ENCODE assay signal across 26 cellular contexts in the genomic region with DNA sequence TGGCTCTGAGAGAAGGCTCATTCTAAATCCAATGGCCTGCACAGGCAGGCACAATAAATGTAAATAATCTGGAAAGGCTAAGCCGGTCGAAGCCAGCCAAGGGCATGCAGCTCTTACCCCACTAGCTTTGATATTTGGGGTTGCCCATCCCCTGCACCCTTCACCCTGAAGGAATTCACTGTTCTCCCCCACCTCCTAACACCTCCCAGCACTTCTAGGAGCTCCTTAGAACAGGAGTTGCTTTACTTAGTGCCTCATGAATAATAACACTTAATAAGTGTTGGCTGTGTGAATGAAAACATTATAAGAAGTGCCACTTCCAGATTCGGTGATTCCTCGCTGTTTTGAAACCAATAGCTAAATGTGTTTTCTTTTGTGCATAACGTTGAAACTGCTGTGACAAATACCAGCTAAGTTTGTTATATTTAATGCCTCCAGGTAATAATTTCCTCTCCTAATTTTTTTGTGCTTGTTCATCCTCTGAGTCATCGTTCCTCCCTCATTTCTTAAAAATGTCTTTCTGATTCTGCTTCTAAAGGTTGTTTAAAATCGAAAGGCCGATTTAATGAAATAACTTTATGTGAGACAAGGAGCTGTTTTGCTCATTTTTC.
DNase-seq lines count a peak whose midpoint lies in the region; ATAC-seq and TF ChIP-seq lines count a peak whose summit lies in the region.
"Had no signal": no experiment of that assay in that cellular context is flagged by ENCODE, and none has a peak within 500 bp of the region (broad histone marks: within the 10 kb centered on the region; RNA-seq: fewer than 3 reads in every experiment).

No MANE protein-coding gene starts in this region.

- intact Hi-C loops in HCT116 (cut with micrococcal nuclease): no loop called here

- POLR2A ChIA-PET in HCT116 (lab: Charles Lee): no interaction called here
- POLR2A ChIA-PET in activated CD4-positive, alpha-beta memory T cell treated with anti-CD3 and anti-CD28 coated beads, Interleukin-2, amount 10 ng/mL, durations not matched to agents 7 days and 5 days (lab: Charles Lee): no interaction called here

- H3K4me1 Mint-ChIP-seq in activated CD4-positive, alpha-beta memory T cell treated with anti-CD3 and anti-CD28 coated beads, Interleukin-2, amount 10 ng/mL, durations not matched to agents 7 days and 5 days: no peaks in the 10 kb centered on the region
- H3K4me1 Mint-ChIP-seq: activated naive CD8-positive, alpha-beta T cell treated with anti-CD3 and anti-CD28 coated beads, Interleukin-2, amount 10 ng/mL, durations not matched to agents 7 days and 5 days; natural killer cell had no signal

- H4K20me1 ChIP-seq in HCT116 (ENCODE audit: insufficient read depth): no peaks in the 10 kb centered on the region
- H4K20me1 ChIP-seq: BLaER1 had no signal

- no peaks in the 10 kb centered on the region for H3K36me3 Mint-ChIP-seq in activated CD4-positive, alpha-beta memory T cell treated with anti-CD3 and anti-CD28 coated beads, Interleukin-2, amount 10 ng/mL, durations not matched to agents 7 days and 5 days (ENCODE audit: low read depth)
- H3K36me3 Mint-ChIP-seq: activated naive CD8-positive, alpha-beta T cell treated with anti-CD3 and anti-CD28 coated beads, Interleukin-2, amount 10 ng/mL, durations not matched to agents 7 days and 5 days; natural killer cell had no signal

- TF ChIP-seq POLR2A in HCT116 (IDR thresholded peaks at IDR 0.05; ENCODE audit: borderline replicate concordance, extremely low read depth, insufficient read depth, insufficient read length): no peak

- H3K4me3 Mint-ChIP-seq in activated CD4-positive, alpha-beta memory T cell treated with anti-CD3 and anti-CD28 coated beads, Interleukin-2, amount 10 ng/mL, durations not matched to agents 7 days and 5 days: no peak overlapping the region
- H3K4me3 Mint-ChIP-seq: activated CD8-positive, alpha-beta T cell treated with anti-CD3 and anti-CD28 coated beads for 36 hours; activated naive CD8-positive, alpha-beta T cell treated with anti-CD3 and anti-CD28 coated beads, Interleukin-2, amount 10 ng/mL, durations not matched to agents 7 days and 5 days; natural killer cell had no signal

- H3K9me2 ChIP-seq in HCT116 (ENCODE audit: insufficient read depth): no peaks in the 10 kb centered on the region

- no peak for TF ChIP-seq RAD21 in HCT116 (IDR thresholded peaks at IDR 0.05; ENCODE audit: low read depth)

- H3K9ac ChIP-seq in HCT116 (ENCODE audit: low read length): no peak overlapping the region
- H3K9ac ChIP-seq: BLaER1 had no signal

- DNase-seq in HCT116 (ENCODE audit: low read depth, low spot score): no peak
- DNase-seq in RWPE2 (ENCODE audit: low spot score): no peak
- DNase-seq in epithelial cell of esophagus (ENCODE audit: low read depth): peak; percentile 66
- DNase-seq in renal cortical epithelial cell (ENCODE audit: low read depth): peak; percentile 58
- DNase-seq in activated gamma-delta T cell treated with Interleukin-2 at 50 U/mL for 16 hours: no peak
- no peak for DNase-seq in activated CD4-positive, alpha-beta memory T cell treated with anti-CD3 and anti-CD28 coated beads, Interleukin-2, amount 10 ng/mL, durations not matched to agents 7 days and 5 days
- DNase-seq in activated CD8-positive, alpha-beta memory T cell treated with anti-CD3 and anti-CD28 coated beads, Interleukin-2, amount 50 U/mL, for 48 hours: no peak
- DNase-seq: activated CD4-positive, CD25-positive, alpha-beta regulatory T cell treated with anti-CD3 and anti-CD28 coated beads, Interleukin-2, amount 50 U/mL, for 72 hours; activated CD8-positive, alpha-beta T cell treated with anti-CD3 and anti-CD28 coated beads for 36 hours; activated effector memory CD4-positive, alpha-beta T cell treated with Interleukin-2 at 50 U/mL for 16 hours; activated naive CD8-positive, alpha-beta T cell treated with anti-CD3 and anti-CD28 coated beads, Interleukin-2, amount 10 ng/mL, durations not matched to agents 7 days and 5 days; activated T-cell treated with anti-CD3 and anti-CD28 coated beads for 4 hours; cerebellar nuclear complex; GDM1; islet precursor cell; natural killer cell; NCI-H1092 treated with DMSO at 0.1 percent for 48 hours; NCI-H187; NCI-H2171; NCI-H524; NK-92 treated with Interleukin-12 subunit alpha and Interleukin-12 subunit beta, amount 100 ng/mL, for 24 hours; Peyer's patch; stimulated activated CD4-positive, alpha-beta T cell treated with anti-CD3 and anti-CD28 coated beads, Interleukin-1b, Interleukin-23, amount 100 ng/mL, for 48 hours; tibial artery had no signal

- no TSS peak for BruUV-seq in HCT116 (replicated peaks; lab: Mats Ljungman, UMichigan)

- H3K4me1 ChIP-seq in HCT116 (ENCODE audit: control insufficient read depth in 1 of 2, insufficient read depth in 2 of 2, low read length in 2 of 2) (peaks cover 0 to 18% of the 10 kb centered on the region in 2 experiments; a peak in 3 of 4 replicates), RWPE2 (ENCODE audit: insufficient read depth, poor library complexity, severe bottlenecking) (peaks cover 23% of the 10 kb centered on the region)
- H3K4me1 ChIP-seq: BLaER1, Peyer's patch, tibial artery had no signal

- ATAC-seq in HCT116: no peak
- peak; percentile 69 for ATAC-seq in RWPE2 (ENCODE audit: low read depth)
- ATAC-seq: activated CD8-positive, alpha-beta T cell treated with anti-CD3 and anti-CD28 coated beads for 36 hours; natural killer cell had no signal

- no peaks in the 10 kb centered on the region for H3K79me2 ChIP-seq in HCT116 (ENCODE audit: insufficient read depth, low read length)

- H3K4me2 ChIP-seq in HCT116 (ENCODE audit: low read length): peak overlapping the region; percentile 40
- H3K4me2 ChIP-seq: BLaER1, smooth muscle cell had no signal

- peaks cover 3% of the 10 kb centered on the region for H3K27me3 Mint-ChIP-seq in activated CD4-positive, alpha-beta memory T cell treated with anti-CD3 and anti-CD28 coated beads, Interleukin-2, amount 10 ng/mL, durations not matched to agents 7 days and 5 days

- H3K36me3 ChIP-seq in HCT116 (ENCODE audit: control insufficient read depth in 1 of 2, insufficient read depth in 2 of 2, low read length in 2 of 2) (no peaks in the 10 kb centered on the region), RWPE2 (ENCODE audit: low read depth) (no peaks in the 10 kb centered on the region)
- H3K36me3 ChIP-seq: BLaER1, Peyer's patch, tibial artery had no signal

- H3K9me3 Mint-ChIP-seq in activated CD4-positive, alpha-beta memory T cell treated with anti-CD3 and anti-CD28 coated beads, Interleukin-2, amount 10 ng/mL, durations not matched to agents 7 days and 5 days: no peaks in the 10 kb centered on the region
- H3K9me3 Mint-ChIP-seq: activated CD8-positive, alpha-beta T cell treated with anti-CD3 and anti-CD28 coated beads for 36 hours; activated naive CD8-positive, alpha-beta T cell treated with anti-CD3 and anti-CD28 coated beads, Interleukin-2, amount 10 ng/mL, durations not matched to agents 7 days and 5 days; natural killer cell had no signal

- H3K27ac ChIP-seq in HCT116 (ENCODE audit: low read depth, low read length) (no peak overlapping the region), RWPE2 (ENCODE audit: poor library complexity, severe bottlenecking) (peak overlapping the region; percentile 72)
- H3K27ac ChIP-seq: BLaER1, Peyer's patch, tibial artery had no signal

- CTCF ChIA-PET in HCT116 (lab: Charles Lee): interaction anchor here (1.1 to 1.2 kb wide), 2 partner anchors 8 to 434 kb away, joined by 4 to 7 read pairs; no protein-coding TSS in a partner anchor
- CTCF ChIA-PET in activated CD4-positive, alpha-beta memory T cell treated with anti-CD3 and anti-CD28 coated beads, Interleukin-2, amount 10 ng/mL, durations not matched to agents 7 days and 5 days (lab: Charles Lee): interaction anchor here (1.5 kb wide), 1 partner anchor 9 kb away, joined by 6 read pairs; no protein-coding TSS in a partner anchor

- TF ChIP-seq CTCF in HCT116 (IDR thresholded peaks at IDR 0.05 in 2 of 3, conservative IDR thresholded peaks at IDR 0.05 in 1 of 3; ENCODE audit: borderline replicate concordance in 1 of 3, insufficient read depth in 1 of 3, low read depth in 2 of 3, low read length in 2 of 3): no peak
- no peak for TF ChIP-seq CTCF in RWPE2 (IDR thresholded peaks at IDR 0.05; ENCODE audit: poor library complexity, severe bottlenecking)
- no peak for TF ChIP-seq CTCF in epithelial cell of esophagus (IDR thresholded peaks at IDR 0.05; ENCODE audit: insufficient read depth, low read depth, low read length, missing control alignments)

- H3K9me3 ChIP-seq in HCT116 (ENCODE audit: control insufficient read depth in 1 of 2, insufficient read depth in 1 of 2, low read depth in 1 of 2, low read length in 2 of 2) (no peaks in the 10 kb centered on the region), RWPE2 (ENCODE audit: severe bottlenecking) (no peaks in the 10 kb centered on the region)
- H3K9me3 ChIP-seq: BLaER1, Peyer's patch, tibial artery had no signal

- H3K4me3 ChIP-seq in HCT116 (replicated peaks in 1 of 2; ENCODE audit: low read depth in 1 of 2, low read length in 2 of 2): no peak overlapping the region
- H3K4me3 ChIP-seq in RWPE2 (ENCODE audit: severe bottlenecking): no peak overlapping the region
- no peak overlapping the region for H3K4me3 ChIP-seq in epithelial cell of esophagus (ENCODE audit: low read length)
- H3K4me3 ChIP-seq: BLaER1, Peyer's patch, smooth muscle cell, tibial artery had no signal

- H2AFZ ChIP-seq in HCT116 (ENCODE audit: low read depth, low read length, poor library complexity, severe bottlenecking): peak overlapping the region; percentile 38

- no peak overlapping the region for H3K27ac Mint-ChIP-seq in activated CD4-positive, alpha-beta memory T cell treated with anti-CD3 and anti-CD28 coated beads, Interleukin-2, amount 10 ng/mL, durations not matched to agents 7 days and 5 days
- H3K27ac Mint-ChIP-seq: activated CD8-positive, alpha-beta T cell treated with anti-CD3 and anti-CD28 coated beads for 36 hours; activated naive CD8-positive, alpha-beta T cell treated with anti-CD3 and anti-CD28 coated beads, Interleukin-2, amount 10 ng/mL, durations not matched to agents 7 days and 5 days; natural killer cell had no signal

- H3K27me3 ChIP-seq in HCT116 (ENCODE audit: insufficient read depth, low read length) (no peaks in the 10 kb centered on the region), RWPE2 (ENCODE audit: insufficient read depth, poor library complexity, severe bottlenecking) (no peaks in the 10 kb centered on the region)
- H3K27me3 ChIP-seq: BLaER1, Peyer's patch, tibial artery had no signal

- RAD21 ChIA-PET in HCT116 (lab: Charles Lee; ENCODE audit: low non-redundant PET in 1 of 2, low total read pairs in 2 of 2, uncharacterized antibody in 2 of 2, unreplicated experiment in 2 of 2): no interaction called here

TF ChIP-seq in HCT116, 20 proteins besides CTCF, POLR2A, EP300 and RAD21:
- TF ChIP-seq MAX (IDR thresholded peaks at IDR 0.05) (no peak), SP1 (IDR thresholded peaks at IDR 0.05; ENCODE audit: low read depth) (no peak), FOSL1 (IDR thresholded peaks at IDR 0.05; ENCODE audit: low read depth) (peak; percentile 45; the same call in 1 of the 2 replicates)

Comparison
In these comparisons a context has a peak if more than half of its experiments do, and no peak if none do; other contexts are left out.
1. DNase-seq: peak in epithelial cell of esophagus (single experiment) and renal cortical epithelial cell (single experiment); none in HCT116 (single experiment), RWPE2 (single experiment), activated gamma-delta T cell treated with Interleukin-2 at 50 U/mL for 16 hours (single experiment), activated CD4-positive, alpha-beta memory T cell treated with anti-CD3 and anti-CD28 coated beads, Interleukin-2, amount 10 ng/mL, durations not matched to agents 7 days and 5 days (single experiment) and activated CD8-positive, alpha-beta memory T cell treated with anti-CD3 and anti-CD28 coated beads, Interleukin-2, amount 50 U/mL, for 48 hours (single experiment).